Comparison of ENCODE assay signal across 21 cellular contexts in the genomic region with DNA sequence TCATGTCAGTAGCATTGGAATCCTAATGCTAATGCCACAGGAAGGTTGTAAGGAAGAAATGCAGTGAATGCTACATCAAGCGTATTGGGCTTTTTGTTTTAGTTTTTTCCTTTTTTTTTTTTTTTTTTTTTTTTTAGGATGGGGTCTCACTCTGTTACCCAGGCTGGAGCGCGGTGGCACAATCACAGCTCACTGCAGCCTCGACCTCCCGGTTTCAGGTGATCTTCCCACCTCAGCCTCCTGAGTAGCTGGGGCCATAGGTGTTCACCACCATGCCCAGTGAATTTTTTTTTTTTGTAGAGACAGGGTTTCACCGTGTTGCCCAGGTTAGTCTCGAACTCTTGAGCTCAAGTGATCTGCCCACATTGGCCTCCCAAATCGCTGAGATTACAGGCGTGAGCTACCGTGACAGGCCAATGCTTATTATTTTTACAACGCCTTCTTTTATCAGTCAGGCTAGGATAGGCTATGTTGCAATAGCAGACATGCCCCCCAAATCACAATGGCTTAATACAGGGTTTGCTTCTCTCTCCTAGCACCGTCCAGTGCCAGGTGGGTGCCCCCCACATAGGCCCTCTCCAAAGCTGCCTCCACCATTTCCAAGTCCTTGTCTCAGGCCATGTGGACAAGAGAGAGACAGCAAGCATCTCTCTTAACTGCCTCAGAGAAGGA. TPM values are rescaled to one million over a fixed set of nuclear protein-coding genes. Genes with fewer than 3 reads are reported as not detected.
DNase-seq lines count a peak whose midpoint lies in the region; ATAC-seq and TF ChIP-seq lines count a peak whose summit lies in the region.
"Had no signal": no experiment of that assay in that cellular context is flagged by ENCODE, and none has a peak within 500 bp of the region (broad histone marks: within the 10 kb centered on the region; RNA-seq: fewer than 3 reads in every experiment).

No MANE protein-coding gene starts in this region.

- CTCF ChIA-PET in activated CD8-positive, alpha-beta T cell treated with anti-CD3 and anti-CD28 coated beads for 36 hours (lab: Charles Lee) = interaction anchor here (1.2 to 9.2 kb wide), 5 partner anchors 8 to 77 kb away, joined by 3 to 132 read pairs (median 21); no protein-coding TSS in a partner anchor
- CTCF ChIA-PET in activated CD8-positive, alpha-beta T cell treated with anti-CD3 and anti-CD28 coated beads, Interleukin-2, amount 10 ng/mL, durations not matched to agents 7 days and 5 days (lab: Charles Lee) = interaction anchor here (4.4 to 12.0 kb wide), 4 partner anchors 8 to 56 kb away, joined by 24 to 532 read pairs (median 144); partner anchors contain the start of gene LAPTM5

- H3K36me3 ChIP-seq in aorta (ENCODE audit: control insufficient read depth in 1 of 2, insufficient read depth in 2 of 2, low read length in 1 of 2) = no peaks in the 10 kb centered on the region
- H3K36me3 ChIP-seq: MG63 had no signal

- H3K4me1 Mint-ChIP-seq in activated CD8-positive, alpha-beta T cell treated with anti-CD3 and anti-CD28 coated beads for 36 hours (ENCODE audit: low read depth) = peaks cover 15% of the 10 kb centered on the region
- peaks cover 13% of the 10 kb centered on the region for H3K4me1 Mint-ChIP-seq in activated CD8-positive, alpha-beta T cell treated with anti-CD3 and anti-CD28 coated beads, Interleukin-2, amount 10 ng/mL, durations not matched to agents 7 days and 5 days (ENCODE audit: low read depth)
- H3K4me1 Mint-ChIP-seq in T-helper 17 cell = peaks cover 27% of the 10 kb centered on the region
- peaks cover 62% of the 10 kb centered on the region for H3K4me1 Mint-ChIP-seq in stimulated activated naive CD8-positive, alpha-beta T cell treated with anti-CD3 and anti-CD28 coated beads, Interleukin-15, amount 100 ng/mL, for 72 hours
- H3K4me1 Mint-ChIP-seq: activated CD4-positive, alpha-beta memory T cell treated with anti-CD3 and anti-CD28 coated beads, Interleukin-2, amount 10 ng/mL, durations not matched to agents 7 days and 5 days had no signal

- no peak for TF ChIP-seq CTCF in activated CD8-positive, alpha-beta T cell treated with anti-CD3 and anti-CD28 coated beads for 36 hours (IDR thresholded peaks at IDR 0.05)

- no peak for ATAC-seq in activated CD8-positive, alpha-beta T cell treated with anti-CD3 and anti-CD28 coated beads for 36 hours
- no peak for ATAC-seq in activated CD8-positive, alpha-beta T cell treated with anti-CD3 and anti-CD28 coated beads, Interleukin-2, amount 10 ng/mL, durations not matched to agents 7 days and 5 days
- no peak for ATAC-seq in T-helper 17 cell
- no peak for ATAC-seq in stimulated activated naive CD8-positive, alpha-beta T cell treated with anti-CD3 and anti-CD28 coated beads, Interleukin-15, amount 100 ng/mL, for 72 hours
- ATAC-seq in aorta (ENCODE audit: low FRiP score) = no peak

- intact Hi-C loops in activated CD8-positive, alpha-beta T cell treated with anti-CD3 and anti-CD28 coated beads for 36 hours (cut with micrococcal nuclease) = no loop called here
- intact Hi-C loops in aorta (cut with DNase I) = loop anchor here in 1 of 2 donors (5.0 kb wide), 1 partner anchor 185 kb away; no protein-coding TSS in a partner anchor

- peak overlapping the region; percentile 44 for H3K27ac Mint-ChIP-seq in activated CD8-positive, alpha-beta T cell treated with anti-CD3 and anti-CD28 coated beads for 36 hours
- no peak overlapping the region for H3K27ac Mint-ChIP-seq in activated CD8-positive, alpha-beta T cell treated with anti-CD3 and anti-CD28 coated beads, Interleukin-2, amount 10 ng/mL, durations not matched to agents 7 days and 5 days
- H3K27ac Mint-ChIP-seq in T-helper 17 cell = peak overlapping the region; percentile 80
- no peak overlapping the region for H3K27ac Mint-ChIP-seq in stimulated activated naive CD8-positive, alpha-beta T cell treated with anti-CD3 and anti-CD28 coated beads, Interleukin-15, amount 100 ng/mL, for 72 hours
- H3K27ac Mint-ChIP-seq: activated CD4-positive, alpha-beta memory T cell treated with anti-CD3 and anti-CD28 coated beads, Interleukin-2, amount 10 ng/mL, durations not matched to agents 7 days and 5 days; GM23338 had no signal

- H3K4me3 ChIP-seq in aorta (ENCODE audit: low read length in 2 of 2) = no peak overlapping the region
- H3K4me3 ChIP-seq: GM23338, MG63, skin epidermis, tibial nerve had no signal

- H3K27me3 Mint-ChIP-seq in activated CD8-positive, alpha-beta T cell treated with anti-CD3 and anti-CD28 coated beads for 36 hours = no peaks in the 10 kb centered on the region
- H3K27me3 Mint-ChIP-seq in activated CD8-positive, alpha-beta T cell treated with anti-CD3 and anti-CD28 coated beads, Interleukin-2, amount 10 ng/mL, durations not matched to agents 7 days and 5 days (ENCODE audit: low read depth) = no peaks in the 10 kb centered on the region
- no peaks in the 10 kb centered on the region for H3K27me3 Mint-ChIP-seq in T-helper 17 cell
- no peaks in the 10 kb centered on the region for H3K27me3 Mint-ChIP-seq in stimulated activated naive CD8-positive, alpha-beta T cell treated with anti-CD3 and anti-CD28 coated beads, Interleukin-15, amount 100 ng/mL, for 72 hours
- H3K27me3 Mint-ChIP-seq: activated CD4-positive, alpha-beta memory T cell treated with anti-CD3 and anti-CD28 coated beads, Interleukin-2, amount 10 ng/mL, durations not matched to agents 7 days and 5 days had no signal

- H3K4me3 Mint-ChIP-seq in activated CD8-positive, alpha-beta T cell treated with anti-CD3 and anti-CD28 coated beads for 36 hours = no peak overlapping the region
- no peak overlapping the region for H3K4me3 Mint-ChIP-seq in activated CD8-positive, alpha-beta T cell treated with anti-CD3 and anti-CD28 coated beads, Interleukin-2, amount 10 ng/mL, durations not matched to agents 7 days and 5 days
- no peak overlapping the region for H3K4me3 Mint-ChIP-seq in T-helper 17 cell
- H3K4me3 Mint-ChIP-seq in stimulated activated naive CD8-positive, alpha-beta T cell treated with anti-CD3 and anti-CD28 coated beads, Interleukin-15, amount 100 ng/mL, for 72 hours = no peak overlapping the region
- H3K4me3 Mint-ChIP-seq: activated CD4-positive, alpha-beta memory T cell treated with anti-CD3 and anti-CD28 coated beads, Interleukin-2, amount 10 ng/mL, durations not matched to agents 7 days and 5 days; GM23338 had no signal

- WGBS in aorta, 2 donors = 92% methylated on average over 12 of the region's 12 CpGs

- POLR2A ChIA-PET in activated CD8-positive, alpha-beta T cell treated with anti-CD3 and anti-CD28 coated beads for 36 hours (lab: Charles Lee) = interaction anchor here (0.7 to 36.3 kb wide), 4 partner anchors 8 to 165 kb away, joined by 3 to 671 read pairs (median 11); partner anchors contain the start of gene LAPTM5
- POLR2A ChIA-PET in activated CD8-positive, alpha-beta T cell treated with anti-CD3 and anti-CD28 coated beads, Interleukin-2, amount 10 ng/mL, durations not matched to agents 7 days and 5 days (lab: Charles Lee) = interaction anchor here (1.5 to 1.8 kb wide), 2 partner anchors 8 to 17 kb away, joined by 4 to 7 read pairs; no protein-coding TSS in a partner anchor

- H3K9me3 ChIP-seq in T-helper 17 cell (ENCODE audit: control insufficient read depth, low read length, poor library complexity, severe bottlenecking) (no peaks in the 10 kb centered on the region), aorta (ENCODE audit: control insufficient read depth, low read length) (no peaks in the 10 kb centered on the region)
- H3K9me3 ChIP-seq: MG63, tibial nerve had no signal

- H3K27me3 ChIP-seq in layer of hippocampus (ENCODE audit: control insufficient read depth, insufficient read depth, low read length) (no peaks in the 10 kb centered on the region), aorta (ENCODE audit: control insufficient read depth in 1 of 2, insufficient read depth in 2 of 2, low read length in 1 of 2) (no peaks in the 10 kb centered on the region)
- H3K27me3 ChIP-seq: MG63, tibial nerve had no signal

- peaks cover 1% of the 10 kb centered on the region for H3K36me3 Mint-ChIP-seq in activated CD8-positive, alpha-beta T cell treated with anti-CD3 and anti-CD28 coated beads for 36 hours (ENCODE audit: low read depth)
- no peaks in the 10 kb centered on the region for H3K36me3 Mint-ChIP-seq in activated CD8-positive, alpha-beta T cell treated with anti-CD3 and anti-CD28 coated beads, Interleukin-2, amount 10 ng/mL, durations not matched to agents 7 days and 5 days (ENCODE audit: low read depth)
- H3K36me3 Mint-ChIP-seq in T-helper 17 cell (ENCODE audit: low read depth) = no peaks in the 10 kb centered on the region

- DNase-seq in activated CD8-positive, alpha-beta T cell treated with anti-CD3 and anti-CD28 coated beads for 36 hours = no peak
- DNase-seq in activated CD8-positive, alpha-beta T cell treated with anti-CD3 and anti-CD28 coated beads, Interleukin-2, amount 10 ng/mL, durations not matched to agents 7 days and 5 days = no peak
- no peak for DNase-seq in T-helper 17 cell
- DNase-seq in substantia nigra (lab: John Stamatoyannopoulos, UW) = no peak
- DNase-seq in NCI-H510A treated with DMSO at 0.1 percent for 48 hours (lab: John Stamatoyannopoulos, UW) = no peak
- no peak for DNase-seq in stimulated activated naive CD8-positive, alpha-beta T cell treated with anti-CD3 and anti-CD28 coated beads, Interleukin-15, amount 100 ng/mL, for 72 hours
- DNase-seq in aorta = no peak
- DNase-seq: 8988T; activated CD4-positive, alpha-beta memory T cell treated with anti-CD3 and anti-CD28 coated beads, Interleukin-2, amount 10 ng/mL, durations not matched to agents 7 days and 5 days; activated CD4-positive, CD25-positive, alpha-beta regulatory T cell treated with anti-CD3 and anti-CD28 coated beads, Interleukin-2, amount 50 U/mL, for 72 hours; activated naive CD4-positive, alpha-beta T cell treated with Interleukin-2 at 50 U/mL for 16 hours; COR-L47; GF-D8; glutamatergic neuron; KBM-7; MG63; stimulated activated CD4-positive, alpha-beta T cell treated with anti-CD3 and anti-CD28 coated beads, Interleukin-2, amount 100 ng/mL, for 24 hours had no signal

- H3K4me1 ChIP-seq in aorta (ENCODE audit: control insufficient read depth in 1 of 2, insufficient read depth in 2 of 2, low read length in 2 of 2) = no peaks in the 10 kb centered on the region

- H3K27ac ChIP-seq in layer of hippocampus (ENCODE audit: low read depth, low read length) = peak overlapping the region; percentile 22
- H3K27ac ChIP-seq in substantia nigra (ENCODE audit: low read depth, low read length, poor library complexity, severe bottlenecking) = peak overlapping the region; percentile 73
- H3K27ac ChIP-seq in aorta (ENCODE audit: low read depth in 1 of 2, low read length in 2 of 2) = no peak overlapping the region
- H3K27ac ChIP-seq: skin epidermis, tibial nerve had no signal

- H3K9me3 Mint-ChIP-seq in activated CD8-positive, alpha-beta T cell treated with anti-CD3 and anti-CD28 coated beads for 36 hours = no peaks in the 10 kb centered on the region
- no peaks in the 10 kb centered on the region for H3K9me3 Mint-ChIP-seq in activated CD8-positive, alpha-beta T cell treated with anti-CD3 and anti-CD28 coated beads, Interleukin-2, amount 10 ng/mL, durations not matched to agents 7 days and 5 days (ENCODE audit: insufficient read depth)
- no peaks in the 10 kb centered on the region for H3K9me3 Mint-ChIP-seq in stimulated activated naive CD8-positive, alpha-beta T cell treated with anti-CD3 and anti-CD28 coated beads, Interleukin-15, amount 100 ng/mL, for 72 hours
- H3K9me3 Mint-ChIP-seq: activated CD4-positive, alpha-beta memory T cell treated with anti-CD3 and anti-CD28 coated beads, Interleukin-2, amount 10 ng/mL, durations not matched to agents 7 days and 5 days; GM23338 had no signal

RNA-seq across cellular contexts. Expression of gene MATN1, which starts 3.8 kb away (rescaled TPM):
- total RNA-seq in activated CD8-positive, alpha-beta T cell treated with anti-CD3 and anti-CD28 coated beads for 36 hours = 1 to 10 TPM in 1 of 2 experiments, under 1 TPM in 1; 0.45 to 1.4 TPM
- total RNA-seq in activated CD8-positive, alpha-beta T cell treated with anti-CD3 and anti-CD28 coated beads, Interleukin-2, amount 10 ng/mL, durations not matched to agents 7 days and 5 days = not detected
- total RNA-seq in T-helper 17 cell (1 to 10 TPM; 2.1 to 3.7 TPM), aorta (under 1 TPM in 1 of 2 donors, not detected in 1; 0.42 TPM)
- not detected for polyA plus RNA-seq in aorta
- total RNA-seq: activated CD4-positive, alpha-beta memory T cell treated with anti-CD3 and anti-CD28 coated beads, Interleukin-2, amount 10 ng/mL, durations not matched to agents 7 days and 5 days; tibial nerve had no signal

RNA-seq across cellular contexts. Expression of gene LAPTM5, which starts 30.4 kb away (rescaled TPM):
- total RNA-seq in activated CD8-positive, alpha-beta T cell treated with anti-CD3 and anti-CD28 coated beads for 36 hours = 100 to 1,000 TPM; 229 to 237 TPM
- 100 to 1,000 TPM; 407 to 413 TPM for total RNA-seq in activated CD8-positive, alpha-beta T cell treated with anti-CD3 and anti-CD28 coated beads, Interleukin-2, amount 10 ng/mL, durations not matched to agents 7 days and 5 days
- total RNA-seq in T-helper 17 cell (100 to 1,000 TPM; 563 to 601 TPM), aorta (100 to 1,000 TPM; 114 to 116 TPM)
- polyA plus RNA-seq in aorta = 100 to 1,000 TPM in 1 of 2 donors, 10 to 100 TPM in 1; 18.0 to 122 TPM
- total RNA-seq: GM23338 had no signal

Comparison
In these comparisons a context has a peak if more than half of its experiments do, and no peak if none do; other contexts are left out.
1. H3K27ac Mint-ChIP-seq: peak in activated CD8-positive, alpha-beta T cell treated with anti-CD3 and anti-CD28 coated beads for 36 hours (single experiment) and T-helper 17 cell (single experiment); none in activated CD8-positive, alpha-beta T cell treated with anti-CD3 and anti-CD28 coated beads, Interleukin-2, amount 10 ng/mL, durations not matched to agents 7 days and 5 days (single experiment) and stimulated activated naive CD8-positive, alpha-beta T cell treated with anti-CD3 and anti-CD28 coated beads, Interleukin-15, amount 100 ng/mL, for 72 hours (0 of 2).
2. H3K27ac ChIP-seq: peak in layer of hippocampus (single experiment) and substantia nigra (single experiment); none in aorta (0 of 2).